ENCODE assay signal across 21 cellular contexts in the genomic region with DNA sequence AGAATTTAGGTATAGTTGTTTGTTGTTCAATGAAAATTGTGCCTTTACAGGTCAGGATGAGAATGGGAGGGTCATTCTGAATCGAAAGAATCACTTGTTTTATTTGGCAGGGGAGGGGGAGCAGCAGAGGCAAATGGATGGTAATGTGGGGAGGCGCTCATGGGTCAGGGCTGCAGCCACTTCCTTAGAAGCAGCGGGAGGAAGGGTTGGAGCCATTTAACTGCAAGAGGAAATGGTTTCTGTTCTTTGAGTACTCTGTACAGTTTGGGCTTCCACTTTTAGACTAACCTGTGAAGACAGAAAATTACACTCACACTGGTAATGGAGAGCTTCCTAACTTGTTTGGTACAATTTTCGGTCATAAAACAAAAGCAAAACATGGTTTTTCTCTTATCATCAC. TPM values are rescaled to one million over a fixed set of nuclear protein-coding genes. Genes with fewer than 3 reads are reported as not detected.
A peak's percentile ranks its signal among the peaks of the same experiment; 100 is the strongest.
DNase-seq lines count a peak whose midpoint lies in the region; ATAC-seq and TF ChIP-seq lines count a peak whose summit lies in the region.
"Had no signal": no experiment of that assay in that cellular context is flagged by ENCODE, and none has a peak within 500 bp of the region (broad histone marks: within the 10 kb centered on the region; RNA-seq: fewer than 3 reads in every experiment).

No MANE protein-coding gene starts in this region.

- no peaks in the 10 kb centered on the region for H4K20me1 ChIP-seq in neural progenitor cell (ENCODE audit: low read depth)

- no peak for TF ChIP-seq POLR2A in testis (IDR thresholded peaks at IDR 0.05)

- intact Hi-C loops in activated T-helper 2 cell treated with anti-CD3 and anti-CD28 coated beads, Interferon-gamma antibody, Interleukin-2, Interleukin-4, amounts not matched to agents 10 μg/mL and 5 μg/mL and 100 μg/mL, durations not matched to agents 14 hours and 24 hours and 36 hours (cut with micrococcal nuclease) = no loop called here
- intact Hi-C loops in testis (cut with DNase I; ENCODE audit: low total_unique reads) = no loop called here

- ATAC-seq in activated CD8-positive, alpha-beta memory T cell treated with anti-CD3 and anti-CD28 coated beads, Interleukin-2, amount 10 ng/mL, durations not matched to agents 7 days and 5 days = no peak
- ATAC-seq in natural killer cell treated with Interleukin-12 subunit alpha and Interleukin-12 subunit beta and Interleukin-15 and Interleukin-18, amount 100 ng/mL, for 72 hours = no peak
- ATAC-seq: SK-N-SH treated with all-trans-retinoic acid at 6 μM for 48 hours had no signal

- H3K9me3 ChIP-seq in KOPT-K1 (ENCODE audit: insufficient read depth, low read length, poor library complexity, severe bottlenecking) (no peaks in the 10 kb centered on the region), neural progenitor cell (ENCODE audit: low read depth) (no peaks in the 10 kb centered on the region), testis (no peaks in the 10 kb centered on the region)

- no peaks in the 10 kb centered on the region for H3K27me3 ChIP-seq in neural progenitor cell
- H3K27me3 ChIP-seq in testis = no peaks in the 10 kb centered on the region

- no peak for TF ChIP-seq CTCF in neural progenitor cell (IDR thresholded peaks at IDR 0.05)
- no peak for TF ChIP-seq CTCF in testis (IDR thresholded peaks at IDR 0.05)

- H3K4me3 Mint-ChIP-seq in activated CD8-positive, alpha-beta memory T cell treated with anti-CD3 and anti-CD28 coated beads, Interleukin-2, amount 10 ng/mL, durations not matched to agents 7 days and 5 days = peak overlapping the region; percentile 12
- peak overlapping the region; percentile 30 for H3K4me3 Mint-ChIP-seq in activated T-helper 2 cell treated with anti-CD3 and anti-CD28 coated beads, Interferon-gamma antibody, Interleukin-2, Interleukin-4, amounts not matched to agents 10 μg/mL and 5 μg/mL and 100 μg/mL, durations not matched to agents 14 hours and 24 hours and 36 hours (ENCODE audit: low read depth)
- H3K4me3 Mint-ChIP-seq in neural progenitor cell = no peak overlapping the region
- no peak overlapping the region for H3K4me3 Mint-ChIP-seq in natural killer cell treated with Interleukin-12 subunit alpha and Interleukin-12 subunit beta and Interleukin-15 and Interleukin-18, amount 100 ng/mL, for 72 hours
- H3K4me3 Mint-ChIP-seq: CD8-positive, alpha-beta memory T cell; IgD-negative memory B cell had no signal

- H3K27ac ChIP-seq in KOPT-K1 (ENCODE audit: low read depth, low read length, poor library complexity, severe bottlenecking) (peak overlapping the region; percentile 44), neural progenitor cell (no peak overlapping the region), testis (no peak overlapping the region)

- no peaks in the 10 kb centered on the region for H3F3A ChIP-seq in neural progenitor cell (ENCODE audit: low read depth)

- no peaks in the 10 kb centered on the region for H3K4me1 ChIP-seq in neural progenitor cell
- no peaks in the 10 kb centered on the region for H3K4me1 ChIP-seq in testis

- H3K4me2 ChIP-seq in neural progenitor cell = no peak overlapping the region

- no peaks in the 10 kb centered on the region for H3K36me3 ChIP-seq in KOPT-K1 (ENCODE audit: insufficient read depth, low read length)
- no peaks in the 10 kb centered on the region for H3K36me3 ChIP-seq in neural progenitor cell
- no peaks in the 10 kb centered on the region for H3K36me3 ChIP-seq in testis (ENCODE audit: low read depth, missing control alignments)

- H3K27me3 Mint-ChIP-seq in activated CD8-positive, alpha-beta memory T cell treated with anti-CD3 and anti-CD28 coated beads, Interleukin-2, amount 10 ng/mL, durations not matched to agents 7 days and 5 days = peaks cover 3% of the 10 kb centered on the region
- no peaks in the 10 kb centered on the region for H3K27me3 Mint-ChIP-seq in activated T-helper 2 cell treated with anti-CD3 and anti-CD28 coated beads, Interferon-gamma antibody, Interleukin-2, Interleukin-4, amounts not matched to agents 10 μg/mL and 5 μg/mL and 100 μg/mL, durations not matched to agents 14 hours and 24 hours and 36 hours (ENCODE audit: low read depth)
- peaks cover 3% of the 10 kb centered on the region for H3K27me3 Mint-ChIP-seq in neural progenitor cell (ENCODE audit: insufficient read depth, low read depth)
- peaks cover 0 to 9% of the 10 kb centered on the region in 2 donors for H3K27me3 Mint-ChIP-seq in natural killer cell treated with Interleukin-12 subunit alpha and Interleukin-12 subunit beta and Interleukin-15 and Interleukin-18, amount 100 ng/mL, for 72 hours
- H3K27me3 Mint-ChIP-seq: IgD-negative memory B cell had no signal

- DNase-seq in activated CD8-positive, alpha-beta memory T cell treated with anti-CD3 and anti-CD28 coated beads, Interleukin-2, amount 10 ng/mL, durations not matched to agents 7 days and 5 days = no peak
- DNase-seq in activated CD8-positive, alpha-beta memory T cell treated with anti-CD3 and anti-CD28 coated beads, Interleukin-2, amount 50 U/mL, for 4 hours = no peak
- no peak for DNase-seq in activated T-helper 2 cell treated with anti-CD3 and anti-CD28 coated beads, Interferon-gamma antibody, Interleukin-2, Interleukin-4, amounts not matched to agents 10 μg/mL and 5 μg/mL and 100 μg/mL, durations not matched to agents 14 hours and 24 hours and 36 hours (ENCODE audit: low spot score)
- DNase-seq in neural progenitor cell (ENCODE audit: low spot score) (no peak), NCI-H345 (lab: John Stamatoyannopoulos, UW) (no peak), testis (no peak)
- no peak for DNase-seq in natural killer cell treated with Interleukin-12 subunit alpha and Interleukin-12 subunit beta and Interleukin-15 and Interleukin-18, amount 100 ng/mL, for 72 hours (ENCODE audit: low spot score)
- DNase-seq: C1 segment of cervical spinal cord; CD8-positive, alpha-beta memory T cell; DMS53; NCI-H1417; NCI-H187; NCI-H2107; NCI-H510A treated with DMSO at 0.1 percent for 48 hours; NCI-H774; SIG-M5 had no signal

- H3K4me1 Mint-ChIP-seq in activated CD8-positive, alpha-beta memory T cell treated with anti-CD3 and anti-CD28 coated beads, Interleukin-2, amount 10 ng/mL, durations not matched to agents 7 days and 5 days = peaks cover 5% of the 10 kb centered on the region
- peaks cover 23% of the 10 kb centered on the region for H3K4me1 Mint-ChIP-seq in activated T-helper 2 cell treated with anti-CD3 and anti-CD28 coated beads, Interferon-gamma antibody, Interleukin-2, Interleukin-4, amounts not matched to agents 10 μg/mL and 5 μg/mL and 100 μg/mL, durations not matched to agents 14 hours and 24 hours and 36 hours (ENCODE audit: low read depth)
- H3K4me1 Mint-ChIP-seq in neural progenitor cell = peaks cover 7% of the 10 kb centered on the region
- peaks cover 0 to 8% of the 10 kb centered on the region in 2 donors for H3K4me1 Mint-ChIP-seq in natural killer cell treated with Interleukin-12 subunit alpha and Interleukin-12 subunit beta and Interleukin-15 and Interleukin-18, amount 100 ng/mL, for 72 hours (ENCODE audit: low read depth in 2 of 2)
- H3K4me1 Mint-ChIP-seq: CD8-positive, alpha-beta memory T cell; IgD-negative memory B cell had no signal

- H3K4me3 ChIP-seq in neural progenitor cell (no peak overlapping the region), testis (no peak overlapping the region)

- H3K27ac Mint-ChIP-seq in activated CD8-positive, alpha-beta memory T cell treated with anti-CD3 and anti-CD28 coated beads, Interleukin-2, amount 10 ng/mL, durations not matched to agents 7 days and 5 days = no peak overlapping the region
- peak overlapping the region; percentile 72 for H3K27ac Mint-ChIP-seq in activated T-helper 2 cell treated with anti-CD3 and anti-CD28 coated beads, Interferon-gamma antibody, Interleukin-2, Interleukin-4, amounts not matched to agents 10 μg/mL and 5 μg/mL and 100 μg/mL, durations not matched to agents 14 hours and 24 hours and 36 hours
- no peak overlapping the region for H3K27ac Mint-ChIP-seq in neural progenitor cell
- no peak overlapping the region for H3K27ac Mint-ChIP-seq in natural killer cell treated with Interleukin-12 subunit alpha and Interleukin-12 subunit beta and Interleukin-15 and Interleukin-18, amount 100 ng/mL, for 72 hours
- H3K27ac Mint-ChIP-seq: CD8-positive, alpha-beta memory T cell; IgD-negative memory B cell had no signal

- no peaks in the 10 kb centered on the region for H3K36me3 Mint-ChIP-seq in activated CD8-positive, alpha-beta memory T cell treated with anti-CD3 and anti-CD28 coated beads, Interleukin-2, amount 10 ng/mL, durations not matched to agents 7 days and 5 days
- no peaks in the 10 kb centered on the region for H3K36me3 Mint-ChIP-seq in activated T-helper 2 cell treated with anti-CD3 and anti-CD28 coated beads, Interferon-gamma antibody, Interleukin-2, Interleukin-4, amounts not matched to agents 10 μg/mL and 5 μg/mL and 100 μg/mL, durations not matched to agents 14 hours and 24 hours and 36 hours (ENCODE audit: low read depth)
- no peaks in the 10 kb centered on the region for H3K36me3 Mint-ChIP-seq in neural progenitor cell
- H3K36me3 Mint-ChIP-seq in natural killer cell treated with Interleukin-12 subunit alpha and Interleukin-12 subunit beta and Interleukin-15 and Interleukin-18, amount 100 ng/mL, for 72 hours = no peaks in the 10 kb centered on the region
- H3K36me3 Mint-ChIP-seq: IgD-negative memory B cell had no signal

- CTCF ChIA-PET in activated CD8-positive, alpha-beta memory T cell treated with anti-CD3 and anti-CD28 coated beads, Interleukin-2, amount 10 ng/mL, durations not matched to agents 7 days and 5 days (lab: Charles Lee) = no interaction called here

- no peak overlapping the region for H3K9ac ChIP-seq in neural progenitor cell

- no peaks in the 10 kb centered on the region for H3K79me2 ChIP-seq in neural progenitor cell (ENCODE audit: low read depth)

- 67 to 69% methylated on average over 4 of the region's 4 CpGs for WGBS in testis, 2 donors

- peak overlapping the region; percentile 75 for H2AFZ ChIP-seq in neural progenitor cell (replicated peaks)

- peaks cover 6% of the 10 kb centered on the region for H3K9me3 Mint-ChIP-seq in activated CD8-positive, alpha-beta memory T cell treated with anti-CD3 and anti-CD28 coated beads, Interleukin-2, amount 10 ng/mL, durations not matched to agents 7 days and 5 days (ENCODE audit: low read depth)
- H3K9me3 Mint-ChIP-seq in activated T-helper 2 cell treated with anti-CD3 and anti-CD28 coated beads, Interferon-gamma antibody, Interleukin-2, Interleukin-4, amounts not matched to agents 10 μg/mL and 5 μg/mL and 100 μg/mL, durations not matched to agents 14 hours and 24 hours and 36 hours = peaks cover 5% of the 10 kb centered on the region
- no peaks in the 10 kb centered on the region for H3K9me3 Mint-ChIP-seq in neural progenitor cell
- H3K9me3 Mint-ChIP-seq in natural killer cell treated with Interleukin-12 subunit alpha and Interleukin-12 subunit beta and Interleukin-15 and Interleukin-18, amount 100 ng/mL, for 72 hours = no peaks in the 10 kb centered on the region

RNA-seq across cellular contexts. Expression of gene PIWIL1, which starts 57.2 kb away (rescaled TPM):
- not detected for total RNA-seq in activated CD8-positive, alpha-beta memory T cell treated with anti-CD3 and anti-CD28 coated beads, Interleukin-2, amount 10 ng/mL, durations not matched to agents 7 days and 5 days
- total RNA-seq in activated T-helper 2 cell treated with anti-CD3 and anti-CD28 coated beads, Interferon-gamma antibody, Interleukin-2, Interleukin-4, amounts not matched to agents 10 μg/mL and 5 μg/mL and 100 μg/mL, durations not matched to agents 14 hours and 24 hours and 36 hours = not detected in 2 replicates
- not detected in 2 replicates for total RNA-seq in neural progenitor cell (ENCODE audit: low replicate concordance)
- total RNA-seq in testis = 10 to 100 TPM; 53.0 to 71.7 TPM
- 203 TPM for polyA plus RNA-seq in testis (ENCODE audit: insufficient read depth, low read depth, low replicate concordance)
- not detected for total RNA-seq in natural killer cell treated with Interleukin-12 subunit alpha and Interleukin-12 subunit beta and Interleukin-15 and Interleukin-18, amount 100 ng/mL, for 72 hours
- total RNA-seq: CD8-positive, alpha-beta memory T cell; LHCN-M2; RPMI7951 had no signal
- polyA plus RNA-seq: CD8-positive, alpha-beta memory T cell; IgD-negative memory B cell had no signal

Comparison
In these comparisons a context has a peak if more than half of its experiments do, and no peak if none do; other contexts are left out.
1. H3K4me3 Mint-ChIP-seq: peak in activated CD8-positive, alpha-beta memory T cell treated with anti-CD3 and anti-CD28 coated beads, Interleukin-2, amount 10 ng/mL, durations not matched to agents 7 days and 5 days (single experiment) and activated T-helper 2 cell treated with anti-CD3 and anti-CD28 coated beads, Interferon-gamma antibody, Interleukin-2, Interleukin-4, amounts not matched to agents 10 μg/mL and 5 μg/mL and 100 μg/mL, durations not matched to agents 14 hours and 24 hours and 36 hours (single experiment); none in neural progenitor cell (single experiment) and natural killer cell treated with Interleukin-12 subunit alpha and Interleukin-12 subunit beta and Interleukin-15 and Interleukin-18, amount 100 ng/mL, for 72 hours (single experiment).
2. RNA of gene PIWIL1, which starts 57.2 kb away (total RNA-seq): 53.0 to 71.7 TPM in testis; not detected in activated CD8-positive, alpha-beta memory T cell treated with anti-CD3 and anti-CD28 coated beads, Interleukin-2, amount 10 ng/mL, durations not matched to agents 7 days and 5 days, not detected in activated T-helper 2 cell treated with anti-CD3 and anti-CD28 coated beads, Interferon-gamma antibody, Interleukin-2, Interleukin-4, amounts not matched to agents 10 μg/mL and 5 μg/mL and 100 μg/mL, durations not matched to agents 14 hours and 24 hours and 36 hours, not detected in neural progenitor cell and not detected in natural killer cell treated with Interleukin-12 subunit alpha and Interleukin-12 subunit beta and Interleukin-15 and Interleukin-18, amount 100 ng/mL, for 72 hours; every median in the first group is over 10 times any median in the second.